Comparison of ENCODE assay signal across 1 cellular context in the genomic region with DNA sequence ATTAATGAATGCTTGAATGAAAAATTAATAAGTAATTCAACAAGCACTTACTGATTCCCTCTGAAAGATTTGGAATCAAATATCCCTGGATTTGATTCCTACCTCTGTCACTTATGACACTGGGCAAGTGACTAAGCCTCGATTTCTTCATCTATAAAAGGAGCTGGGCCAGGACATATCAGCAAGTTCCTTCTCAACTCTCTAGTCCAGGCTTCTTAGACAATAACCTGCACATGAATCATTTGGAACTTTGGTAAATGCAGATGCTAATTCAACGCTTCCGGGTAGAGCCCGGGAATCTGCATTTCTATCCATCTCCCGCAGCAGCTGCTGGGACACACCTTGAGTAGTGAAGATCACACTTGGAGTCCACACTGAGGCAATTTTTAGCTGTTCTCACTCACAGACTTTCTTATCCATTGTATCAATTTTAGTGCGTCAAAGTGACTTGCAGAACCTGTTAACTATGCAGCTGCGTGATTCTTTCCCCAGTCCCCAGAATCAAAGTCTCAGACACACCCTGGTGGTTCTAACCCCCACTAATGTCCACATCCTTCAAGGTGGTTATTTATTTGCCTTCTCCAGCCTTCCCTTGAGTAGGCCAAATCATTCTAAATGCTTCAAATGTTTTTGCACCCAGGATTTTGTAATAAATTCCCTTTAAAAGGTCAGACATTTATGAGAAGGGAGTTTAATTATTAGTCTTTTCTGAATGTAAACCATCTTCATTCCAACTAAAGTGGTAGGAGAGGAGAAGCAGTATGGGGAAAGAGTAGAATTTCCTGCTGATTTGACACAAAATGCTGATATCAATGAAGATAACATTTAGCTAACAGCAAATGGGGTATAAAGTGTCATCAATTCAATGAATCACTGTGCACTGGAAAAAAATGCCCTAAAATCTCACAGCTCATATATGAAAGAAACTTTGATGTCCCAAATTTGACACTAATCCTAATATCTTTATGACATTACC.
TF ChIP-seq lines count a peak whose summit lies in the region.

No MANE protein-coding gene starts in this region.

TF ChIP-seq in SK-N-SH, 30 proteins besides CTCF, POLR2A, EP300 and RAD21:
- TF ChIP-seq, protein P1, sequence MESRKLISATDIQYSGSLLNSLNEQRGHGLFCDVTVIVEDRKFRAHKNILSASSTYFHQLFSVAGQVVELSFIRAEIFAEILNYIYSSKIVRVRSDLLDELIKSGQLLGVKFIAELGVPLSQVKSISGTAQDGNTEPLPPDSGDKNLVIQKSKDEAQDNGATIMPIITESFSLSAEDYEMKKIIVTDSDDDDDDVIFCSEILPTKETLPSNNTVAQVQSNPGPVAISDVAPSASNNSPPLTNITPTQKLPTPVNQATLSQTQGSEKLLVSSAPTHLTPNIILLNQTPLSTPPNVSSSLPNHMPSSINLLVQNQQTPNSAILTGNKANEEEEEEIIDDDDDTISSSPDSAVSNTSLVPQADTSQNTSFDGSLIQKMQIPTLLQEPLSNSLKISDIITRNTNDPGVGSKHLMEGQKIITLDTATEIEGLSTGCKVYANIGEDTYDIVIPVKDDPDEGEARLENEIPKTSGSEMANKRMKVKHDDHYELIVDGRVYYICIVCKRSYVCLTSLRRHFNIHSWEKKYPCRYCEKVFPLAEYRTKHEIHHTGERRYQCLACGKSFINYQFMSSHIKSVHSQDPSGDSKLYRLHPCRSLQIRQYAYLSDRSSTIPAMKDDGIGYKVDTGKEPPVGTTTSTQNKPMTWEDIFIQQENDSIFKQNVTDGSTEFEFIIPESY (IDR thresholded peaks at IDR 0.05; ENCODE audit: borderline replicate concordance, low read depth) = no peak
- TF ChIP-seq RXRA (IDR thresholded peaks at IDR 0.05; ENCODE audit: borderline replicate concordance, low read depth) (no peak), TCF12 (IDR thresholded peaks at IDR 0.05) (no peak), GATA2 (CRISPR knock-in tag; IDR thresholded peaks at IDR 0.05) (no peak), SIN3A (IDR thresholded peaks at IDR 0.05; ENCODE audit: borderline replicate concordance, low read depth, low read length) (no peak), EZH2phosphoT487 (IDR thresholded peaks at IDR 0.05; ENCODE audit: borderline replicate concordance, low read depth) (no peak)
- TF ChIP-seq, protein P2, sequence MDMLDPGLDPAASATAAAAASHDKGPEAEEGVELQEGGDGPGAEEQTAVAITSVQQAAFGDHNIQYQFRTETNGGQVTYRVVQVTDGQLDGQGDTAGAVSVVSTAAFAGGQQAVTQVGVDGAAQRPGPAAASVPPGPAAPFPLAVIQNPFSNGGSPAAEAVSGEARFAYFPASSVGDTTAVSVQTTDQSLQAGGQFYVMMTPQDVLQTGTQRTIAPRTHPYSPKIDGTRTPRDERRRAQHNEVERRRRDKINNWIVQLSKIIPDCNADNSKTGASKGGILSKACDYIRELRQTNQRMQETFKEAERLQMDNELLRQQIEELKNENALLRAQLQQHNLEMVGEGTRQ (IDR thresholded peaks at IDR 0.05; ENCODE audit: borderline replicate concordance, low read depth, low read length) = no peak
- TF ChIP-seq, protein P3, sequence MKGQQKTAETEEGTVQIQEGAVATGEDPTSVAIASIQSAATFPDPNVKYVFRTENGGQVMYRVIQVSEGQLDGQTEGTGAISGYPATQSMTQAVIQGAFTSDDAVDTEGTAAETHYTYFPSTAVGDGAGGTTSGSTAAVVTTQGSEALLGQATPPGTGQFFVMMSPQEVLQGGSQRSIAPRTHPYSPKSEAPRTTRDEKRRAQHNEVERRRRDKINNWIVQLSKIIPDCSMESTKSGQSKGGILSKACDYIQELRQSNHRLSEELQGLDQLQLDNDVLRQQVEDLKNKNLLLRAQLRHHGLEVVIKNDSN (IDR thresholded peaks at IDR 0.05; ENCODE audit: borderline replicate concordance, low read depth) = no peak
